30 cellular contexts compared by ENCODE assay signal in genomic region chr13:46803586-46803985, GRCh38. TPM values are rescaled to one million over a fixed set of nuclear protein-coding genes. Genes with fewer than 3 reads are reported as not detected.
DNase-seq lines count a peak whose midpoint lies in the region; ATAC-seq lines count a peak whose summit lies in the region.
"Had no signal": no experiment of that assay in that cellular context is flagged by ENCODE, and none has a peak within 500 bp of the region (broad histone marks: within the 10 kb centered on the region; RNA-seq: fewer than 3 reads in every experiment).

No MANE protein-coding gene starts in this region.

- H3K4me1 ChIP-seq in right cardiac atrium (ENCODE audit: control insufficient read depth, insufficient read depth, low read length), result no peaks in the 10 kb centered on the region
- H3K4me1 ChIP-seq: BLaER1, body of pancreas had no signal

- CTCF ChIA-PET in activated CD4-positive, alpha-beta memory T cell treated with anti-CD3 and anti-CD28 coated beads, Interleukin-2, amount 10 ng/mL, durations not matched to agents 7 days and 5 days (lab: Charles Lee), result no interaction called here

- no peak for ATAC-seq in right cardiac atrium
- ATAC-seq in GM21447 (IDR thresholded peaks at IDR 0.05; ENCODE audit: unreplicated experiment), result no peak
- no peak for ATAC-seq in GM18909 (IDR thresholded peaks at IDR 0.05; ENCODE audit: poor library complexity, unreplicated experiment)
- ATAC-seq: body of pancreas; left lobe of liver; naive thymus-derived CD4-positive, alpha-beta T cell; WTC11 had no signal

- no peaks in the 10 kb centered on the region for H3K9me3 ChIP-seq in right cardiac atrium (ENCODE audit: control insufficient read depth, low read length)
- H3K9me3 ChIP-seq: BLaER1, body of pancreas, tibial artery had no signal

- intact Hi-C loops in right cardiac atrium (cut with DNase I), result no loop called here

- peaks cover 6% of the 10 kb centered on the region for H3K27me3 Mint-ChIP-seq in activated CD4-positive, alpha-beta memory T cell treated with anti-CD3 and anti-CD28 coated beads, Interleukin-2, amount 10 ng/mL, durations not matched to agents 7 days and 5 days

- H3K9me3 Mint-ChIP-seq in activated CD4-positive, alpha-beta memory T cell treated with anti-CD3 and anti-CD28 coated beads, Interleukin-2, amount 10 ng/mL, durations not matched to agents 7 days and 5 days, result no peaks in the 10 kb centered on the region
- H3K9me3 Mint-ChIP-seq: activated naive CD8-positive, alpha-beta T cell treated with anti-CD3 and anti-CD28 coated beads, Interleukin-2, amount 50 U/mL, for 24 hours; activated T-cell treated with anti-CD3 and anti-CD28 coated beads, Interleukin-2, amount 50 U/mL, for 4 hours had no signal

- 92% methylated on average over 5 of the region's 5 CpGs for WGBS in right cardiac atrium

- H3K27ac ChIP-seq in epithelial cell of prostate (peak overlapping the region; percentile 42), right cardiac atrium (ENCODE audit: low read length) (no peak overlapping the region)
- H3K27ac ChIP-seq: BLaER1, body of pancreas, skin epidermis, tibial artery had no signal

- POLR2A ChIA-PET in activated CD4-positive, alpha-beta memory T cell treated with anti-CD3 and anti-CD28 coated beads, Interleukin-2, amount 10 ng/mL, durations not matched to agents 7 days and 5 days (lab: Charles Lee), result no interaction called here

- no peak overlapping the region for H3K27ac Mint-ChIP-seq in activated CD4-positive, alpha-beta memory T cell treated with anti-CD3 and anti-CD28 coated beads, Interleukin-2, amount 10 ng/mL, durations not matched to agents 7 days and 5 days
- H3K27ac Mint-ChIP-seq: activated CD4-positive, alpha-beta T cell treated with anti-CD3 and anti-CD28 coated beads, Interleukin-2, amount 10 ng/mL, durations not matched to agents 7 days and 5 days; activated naive CD8-positive, alpha-beta T cell treated with anti-CD3 and anti-CD28 coated beads, Interleukin-2, amount 50 U/mL, for 24 hours; IgD-negative memory B cell; WTC11 had no signal

- no peaks in the 10 kb centered on the region for H3K36me3 Mint-ChIP-seq in activated CD4-positive, alpha-beta memory T cell treated with anti-CD3 and anti-CD28 coated beads, Interleukin-2, amount 10 ng/mL, durations not matched to agents 7 days and 5 days (ENCODE audit: low read depth)
- H3K36me3 Mint-ChIP-seq: IgD-negative memory B cell, WTC11 had no signal

- no peak overlapping the region for H3K4me3 ChIP-seq in right cardiac atrium (ENCODE audit: low read length)
- H3K4me3 ChIP-seq: BLaER1, body of pancreas, skin epidermis, tibial artery had no signal

- DNase-seq in EH (ENCODE audit: low read depth), result peak; percentile 61
- peak; percentile 69 for DNase-seq in RPMI7951 (ENCODE audit: low read depth)
- no peak for DNase-seq in epithelial cell of prostate (ENCODE audit: low read depth, low spot score)
- DNase-seq in myocyte (ENCODE audit: low read depth), result peak; percentile 86
- DNase-seq in right cardiac atrium, result no peak
- no peak for DNase-seq in activated CD4-positive, alpha-beta memory T cell treated with anti-CD3 and anti-CD28 coated beads, Interleukin-2, amount 10 ng/mL, durations not matched to agents 7 days and 5 days
- DNase-seq: activated CD4-positive, alpha-beta T cell treated with anti-CD3 and anti-CD28 coated beads, Interleukin-2, amount 10 ng/mL, durations not matched to agents 7 days and 5 days; activated gamma-delta T cell treated with Interleukin-2 at 50 U/mL for 16 hours; activated naive CD8-positive, alpha-beta T cell treated with anti-CD3 and anti-CD28 coated beads, Interleukin-2, amount 50 U/mL, for 24 hours; activated T-cell treated with anti-CD3 and anti-CD28 coated beads, Interleukin-2, amount 50 U/mL, for 4 hours; body of pancreas; COR-L47; DMS79; foreskin melanocyte; GOT3; naive thymus-derived CD4-positive, alpha-beta T cell; NCI-H1092 treated with DMSO at 0.1 percent for 48 hours; NCI-H187 treated with DMSO at 0.1 percent for 48 hours; NCI-H2171 treated with DMSO at 0.1 percent for 48 hours; NCI-H524 treated with DMSO at 0.1 percent for 48 hours; NK-92 treated with Interleukin-12 subunit alpha and Interleukin-12 subunit beta, amount 100 ng/mL, for 24 hours; stimulated activated CD4-positive, alpha-beta T cell treated with anti-CD3 and anti-CD28 coated beads, Interleukin-1b, Interleukin-23, amount 100 ng/mL, for 48 hours; tibial artery had no signal

- H3K4me3 Mint-ChIP-seq in activated CD4-positive, alpha-beta memory T cell treated with anti-CD3 and anti-CD28 coated beads, Interleukin-2, amount 10 ng/mL, durations not matched to agents 7 days and 5 days, result no peak overlapping the region
- H3K4me3 Mint-ChIP-seq: activated CD4-positive, alpha-beta T cell treated with anti-CD3 and anti-CD28 coated beads, Interleukin-2, amount 10 ng/mL, durations not matched to agents 7 days and 5 days; activated naive CD8-positive, alpha-beta T cell treated with anti-CD3 and anti-CD28 coated beads, Interleukin-2, amount 50 U/mL, for 24 hours; activated T-cell treated with anti-CD3 and anti-CD28 coated beads, Interleukin-2, amount 50 U/mL, for 4 hours; IgD-negative memory B cell; naive thymus-derived CD4-positive, alpha-beta T cell; WTC11 had no signal

- H3K4me1 Mint-ChIP-seq in activated CD4-positive, alpha-beta memory T cell treated with anti-CD3 and anti-CD28 coated beads, Interleukin-2, amount 10 ng/mL, durations not matched to agents 7 days and 5 days, result no peaks in the 10 kb centered on the region
- H3K4me1 Mint-ChIP-seq: activated CD4-positive, alpha-beta T cell treated with anti-CD3 and anti-CD28 coated beads, Interleukin-2, amount 10 ng/mL, durations not matched to agents 7 days and 5 days; activated naive CD8-positive, alpha-beta T cell treated with anti-CD3 and anti-CD28 coated beads, Interleukin-2, amount 50 U/mL, for 24 hours; IgD-negative memory B cell; WTC11 had no signal

- H3K27me3 ChIP-seq in right cardiac atrium (ENCODE audit: control insufficient read depth, insufficient read depth), result no peaks in the 10 kb centered on the region
- H3K27me3 ChIP-seq: BLaER1, body of pancreas, tibial artery had no signal

RNA-seq across cellular contexts. Expression of gene ESD, which starts 6.6 kb away (rescaled TPM):
- total RNA-seq in RPMI7951 (2014; rRNA removed; shearing (Covaris generic)), result 150 and 188 TPM in 2 replicates
- total RNA-seq in myocyte (146 and 155 TPM in 2 replicates), right cardiac atrium (100 to 1,000 TPM in 2 of 4 donors, 10 to 100 TPM in 2; 99.7 to 113 (median 102) TPM)
- 92.6 TPM for polyA plus RNA-seq in myocyte (2012)
- 147 TPM for polyA plus RNA-seq in right cardiac atrium
- 10 to 100 TPM; 76.7 to 76.9 TPM for total RNA-seq in activated CD4-positive, alpha-beta memory T cell treated with anti-CD3 and anti-CD28 coated beads, Interleukin-2, amount 10 ng/mL, durations not matched to agents 7 days and 5 days

Comparison
In these comparisons a context has a peak if more than half of its experiments do, and no peak if none do; other contexts are left out.
1. DNase-seq: peak in EH (single experiment), RPMI7951 (single experiment) and myocyte (single experiment); none in epithelial cell of prostate (single experiment), right cardiac atrium (0 of 3) and activated CD4-positive, alpha-beta memory T cell treated with anti-CD3 and anti-CD28 coated beads, Interleukin-2, amount 10 ng/mL, durations not matched to agents 7 days and 5 days (single experiment).